ENCODE assay signal across 7 cellular contexts in genomic region chr2:161250864-161251436, GRCh38. TPM values are rescaled to one million over a fixed set of nuclear protein-coding genes. Genes with fewer than 3 reads are reported as not detected.
DNase-seq lines count a peak whose midpoint lies in the region; ATAC-seq, FAIRE-seq and TF ChIP-seq lines count a peak whose summit lies in the region.

No MANE protein-coding gene starts in this region.

- intact Hi-C loops in pancreas (cut with DNase I): no loop called here

- H3K4me1 ChIP-seq in OCI-LY1 (ENCODE audit: insufficient read depth, low read length, severe bottlenecking) (peaks cover 17% of the 10 kb centered on the region), pancreas (no peaks in the 10 kb centered on the region)

- 7 to 9% methylated on average over 2 of the region's 2 CpGs for WGBS in pancreas, 2 donors

- peak; percentile 63 for DNase-seq in Daoy (ENCODE audit: low read depth)
- DNase-seq in GM20000 (ENCODE audit: low spot score): peak; percentile 39
- peak; percentile 75 for DNase-seq in HT1080 (ENCODE audit: low read depth)
- peak; percentile 34 to 72 for DNase-seq in dermis microvascular lymphatic vessel endothelial cell (ENCODE audit: low read depth in 2 of 2)
- DNase-seq in pancreas: peak in 1 of 6 donors; percentile 27
- DNase-seq in KG1 (lab: John Stamatoyannopoulos, UW): no peak

- no peaks in the 10 kb centered on the region for H3K9me3 ChIP-seq in OCI-LY1 (ENCODE audit: low read length)
- H3K9me3 ChIP-seq in pancreas: no peaks in the 10 kb centered on the region

- no peaks in the 10 kb centered on the region for H3K79me2 ChIP-seq in OCI-LY1 (ENCODE audit: insufficient read depth, low read length)

- FAIRE-seq in pancreas (lab: Jason Lieb, UNC): no peak

- peaks cover 7% of the 10 kb centered on the region; the same call in 1 of the 2 replicates for H3F3A ChIP-seq in OCI-LY1 (ENCODE audit: insufficient read depth, low read length)

- TF ChIP-seq CTCF in GM20000 (IDR thresholded peaks at IDR 0.05; ENCODE audit: extremely low read depth, missing control alignments): peak; percentile 31
- peak; percentile 72 for TF ChIP-seq CTCF in OCI-LY1 (IDR thresholded peaks at IDR 0.05; ENCODE audit: low read length)
- TF ChIP-seq CTCF in pancreas (IDR thresholded peaks at IDR 0.05): peak in 3 of 4 donors; percentile 42 to 48 (median 43)

- no peak overlapping the region for H3K4me3 ChIP-seq in OCI-LY1 (ENCODE audit: low read depth, low read length, poor library complexity, severe bottlenecking)
- H3K4me3 ChIP-seq in pancreas: no peak overlapping the region

- H3K27ac ChIP-seq in OCI-LY1 (ENCODE audit: low read depth, low read length, poor library complexity, severe bottlenecking): no peak overlapping the region
- H3K27ac ChIP-seq in pancreas: no peak overlapping the region

- no peak overlapping the region for H2AFZ ChIP-seq in OCI-LY1 (ENCODE audit: low read length)

- no peaks in the 10 kb centered on the region for H3K9me2 ChIP-seq in OCI-LY1 (ENCODE audit: low read depth, low read length)

- H3K36me3 ChIP-seq in OCI-LY1 (ENCODE audit: insufficient read depth, low read length) (no peaks in the 10 kb centered on the region), pancreas (no peaks in the 10 kb centered on the region)

- H4K20me1 ChIP-seq in OCI-LY1 (ENCODE audit: insufficient read depth, low read length): no peaks in the 10 kb centered on the region

- no peaks in the 10 kb centered on the region for H3K27me3 ChIP-seq in OCI-LY1 (ENCODE audit: insufficient read depth, low read length)
- peaks cover 0 to 7% (median 0%) of the 10 kb centered on the region in 4 donors for H3K27me3 ChIP-seq in pancreas

- H3K4me2 ChIP-seq in OCI-LY1 (ENCODE audit: low read length): no peak overlapping the region

- ATAC-seq in pancreas: peak; percentile 87 to 99 (median 92)

- no peak overlapping the region for H3K9ac ChIP-seq in OCI-LY1 (ENCODE audit: low read length)

RNA-seq across cellular contexts. Expression of gene PSMD14, which starts 57.3 kb away (rescaled TPM):
- 347 and 407 TPM in 2 replicates for total RNA-seq in Daoy (2014; rRNA removed; shearing (Covaris generic))
- 176 and 192 TPM in 2 replicates for total RNA-seq in HT1080 (2014; rRNA removed; shearing (Covaris generic))
- 187 TPM in 2 replicates for polyA plus RNA-seq in HT1080 (2015; cell fraction: cytosol; rRNA removed)
- polyA plus RNA-seq in HT1080 (2015; cell fraction: nucleus; rRNA removed): 209 and 212 TPM in 2 replicates
- total RNA-seq in dermis microvascular lymphatic vessel endothelial cell (57.8 and 79.3 TPM in 2 replicates), pancreas (10 to 100 TPM in 4 of 6 donors, 1 to 10 TPM in 2; 5.4 to 19.1 (median 15.0) TPM)
- polyA plus RNA-seq in pancreas: 10 to 100 TPM; 11.6 to 19.7 TPM
